15 cellular contexts compared by ENCODE assay signal in genomic region chr7:133703547-133703946, GRCh38.
DNase-seq lines count a peak whose midpoint lies in the region; ATAC-seq and TF ChIP-seq lines count a peak whose summit lies in the region.
"Had no signal": no experiment of that assay in that cellular context is flagged by ENCODE, and none has a peak within 500 bp of the region (broad histone marks: within the 10 kb centered on the region; RNA-seq: fewer than 3 reads in every experiment).

No MANE protein-coding gene starts in this region.

- peak in 7 of 8 donors; percentile 46 to 78 (median 71) for ATAC-seq in heart right ventricle
- ATAC-seq in GM19397 (IDR thresholded peaks at IDR 0.05; ENCODE audit: unreplicated experiment), result no peak
- ATAC-seq in GM18502 (IDR thresholded peaks at IDR 0.05; ENCODE audit: poor library complexity, unreplicated experiment), result no peak
- ATAC-seq: esophagus mucosa had no signal

- WGBS in heart right ventricle, 2 donors, result 68 to 69% methylated on average over 4 of the region's 4 CpGs

- H3K36me3 ChIP-seq in heart right ventricle, result no peaks in the 10 kb centered on the region
- H3K36me3 ChIP-seq: vagina had no signal

- H3K27ac ChIP-seq in heart right ventricle, result no peak overlapping the region
- H3K27ac ChIP-seq: vagina had no signal

- DNase-seq in A172 (ENCODE audit: low spot score) (peak; percentile 42), H4 (ENCODE audit: low spot score) (peak; percentile 30), amniotic stem cell (lab: John Stamatoyannopoulos, UW) (peak; percentile 52), heart right ventricle (peak in 1 of 2 donors; percentile 10), NCI-H2081 (lab: John Stamatoyannopoulos, UW) (no peak), SHP77 (lab: John Stamatoyannopoulos, UW) (no peak)
- DNase-seq: activated CD4-positive, alpha-beta T cell treated with anti-CD3 and anti-CD28 coated beads, Interleukin-2, amount 50 U/mL, for 4 hours; activated effector memory CD4-positive, alpha-beta T cell treated with Interleukin-2 at 50 U/mL for 16 hours; nephron progenitor cell; stimulated activated CD4-positive, alpha-beta T cell treated with anti-CD3 and anti-CD28 coated beads, Interleukin-15, amount 100 ng/mL, for 24 hours; T-helper 2 cell had no signal

- no peak for TF ChIP-seq CTCF in heart right ventricle (IDR thresholded peaks at IDR 0.05)

- H3K4me3 ChIP-seq in heart right ventricle, result no peak overlapping the region
- H3K4me3 ChIP-seq: vagina had no signal

- H3K27me3 ChIP-seq in heart right ventricle, result no peaks in the 10 kb centered on the region
- H3K27me3 ChIP-seq: vagina had no signal

- intact Hi-C loops in heart right ventricle (cut with DNase I), result no loop called here

- peaks cover 0 to 6% (median 0%) of the 10 kb centered on the region in 9 donors for H3K4me1 ChIP-seq in heart right ventricle
- H3K4me1 ChIP-seq: vagina had no signal

- no peaks in the 10 kb centered on the region for H3K9me3 ChIP-seq in heart right ventricle
- H3K9me3 ChIP-seq: vagina had no signal

Comparison
In these comparisons a context has a peak if more than half of its experiments do, and no peak if none do; other contexts are left out.
1. DNase-seq: peak in A172 (single experiment), H4 (single experiment) and amniotic stem cell (single experiment); none in NCI-H2081 (0 of 2) and SHP77 (0 of 2).
2. ATAC-seq: peak in heart right ventricle (7 of 8); none in GM19397 (single experiment) and GM18502 (single experiment).